Comparison of ENCODE assay signal across 15 cellular contexts in the genomic region with DNA sequence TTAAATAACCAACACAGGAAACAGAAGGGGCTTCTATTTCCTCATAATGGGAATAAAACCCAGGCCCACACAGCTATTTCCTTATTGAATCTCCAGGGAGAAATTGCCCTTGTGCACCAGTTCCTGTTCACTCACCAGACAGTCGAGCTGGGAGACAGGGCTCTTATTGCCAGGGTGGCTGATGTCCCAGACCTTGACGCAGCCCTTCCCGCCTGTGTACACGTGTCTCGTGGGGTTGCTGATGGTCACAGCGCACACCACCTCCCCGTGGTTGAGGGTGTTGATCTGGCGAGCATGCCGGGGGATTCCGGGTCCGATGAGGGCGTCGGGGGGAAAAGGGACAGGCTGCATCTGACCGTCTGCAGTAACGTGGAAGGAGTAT.
DNase-seq lines count a peak whose midpoint lies in the region; ATAC-seq and TF ChIP-seq lines count a peak whose summit lies in the region.
"Had no signal": no experiment of that assay in that cellular context is flagged by ENCODE, and none has a peak within 500 bp of the region (broad histone marks: within the 10 kb centered on the region; RNA-seq: fewer than 3 reads in every experiment).

No MANE protein-coding gene starts in this region.

- intact Hi-C loops in colonic mucosa (cut with DNase I) (loop anchor here (10.0 kb wide), 1 partner anchor 92 kb away; a partner anchor contains a TSS), left colon (cut with DNase I, micrococcal nuclease) (no loop called here)

- peak overlapping the region; percentile 60 to 86 (median 78) for H3K4me2 ChIP-seq in BLaER1 treated with 17β-estradiol and CSF1 and Interleukin-3, amounts not matched to agents 10 nM and 100 nM

- H3K36me3 ChIP-seq in BLaER1 treated with 17β-estradiol and CSF1 and Interleukin-3, amounts not matched to agents 10 nM and 100 nM = peaks cover 0 to 57% (median 28%) of the 10 kb centered on the region in 11 experiments; a peak in 15 of 22 replicates
- H3K36me3 ChIP-seq in colonic mucosa = no peaks in the 10 kb centered on the region
- peaks cover 11% of the 10 kb centered on the region for H3K36me3 ChIP-seq in rectal smooth muscle tissue (ENCODE audit: control insufficient read depth, insufficient read depth, low read length)

- DNase-seq in colonic mucosa = peak; percentile 77
- peak; percentile 74 to 88 for DNase-seq in left colon
- no peak for DNase-seq in effector CD8-positive, alpha-beta T cell (lab: John Stamatoyannopoulos, UW)
- no peak for DNase-seq in activated T-cell treated with anti-CD3 and anti-CD28 coated beads for 4 hours
- DNase-seq in kidney tubule cell (ENCODE audit: low spot score) = no peak
- DNase-seq: activated naive CD8-positive, alpha-beta T cell treated with anti-CD3 and anti-CD28 coated beads for 36 hours; DMS53; H7; NCI-H1092 treated with DMSO at 0.1 percent for 48 hours; NCI-H524; RPMI8226; stimulated activated CD4-positive, alpha-beta T cell treated with anti-CD3 and anti-CD28 coated beads, Interleukin-12 subunit alpha, Interleukin-12 subunit beta, amount 100 ng/mL, for 4 hours had no signal

- peaks cover 0 to 21% (median 0%) of the 10 kb centered on the region in 11 experiments; a peak in 6 of 22 replicates for H3K27me3 ChIP-seq in BLaER1 treated with 17β-estradiol and CSF1 and Interleukin-3, amounts not matched to agents 10 nM and 100 nM
- H3K27me3 ChIP-seq in colonic mucosa = no peaks in the 10 kb centered on the region
- H3K27me3 ChIP-seq in rectal smooth muscle tissue (ENCODE audit: control insufficient read depth, insufficient read depth, low read length) = no peaks in the 10 kb centered on the region

- H3K9me3 ChIP-seq in BLaER1 treated with 17β-estradiol and CSF1 and Interleukin-3, amounts not matched to agents 10 nM and 100 nM (replicated peaks in 1 of 11) = peaks cover 0 to 7% (median 0%) of the 10 kb centered on the region in 11 experiments; a peak in 3 of 22 replicates
- no peaks in the 10 kb centered on the region for H3K9me3 ChIP-seq in colonic mucosa

- peak overlapping the region in 2 of 10 experiments; percentile 13 to 22; a peak in 1 of 20 replicates for H3K4me3 ChIP-seq in BLaER1 treated with 17β-estradiol and CSF1 and Interleukin-3, amounts not matched to agents 10 nM and 100 nM
- no peak overlapping the region for H3K4me3 ChIP-seq in colonic mucosa
- peak overlapping the region; percentile 29 for H3K4me3 ChIP-seq in rectal smooth muscle tissue (ENCODE audit: low read length)

- TF ChIP-seq CTCF in colonic mucosa (IDR thresholded peaks at IDR 0.05) = no peak

- H3K4me1 ChIP-seq in BLaER1 treated with 17β-estradiol and CSF1 and Interleukin-3, amounts not matched to agents 10 nM and 100 nM = peaks cover 30 to 57% (median 54%) of the 10 kb centered on the region in 10 experiments
- H3K4me1 ChIP-seq in colonic mucosa (peaks cover 7% of the 10 kb centered on the region), rectal smooth muscle tissue (ENCODE audit: control insufficient read depth, insufficient read depth, low read length) (peaks cover 8% of the 10 kb centered on the region)

- H4K20me1 ChIP-seq in BLaER1 treated with 17β-estradiol and CSF1 and Interleukin-3, amounts not matched to agents 10 nM and 100 nM = peaks cover 0 to 14% (median 0%) of the 10 kb centered on the region in 11 experiments; a peak in 6 of 22 replicates

- H3K27ac ChIP-seq in BLaER1 treated with 17β-estradiol and CSF1 and Interleukin-3, amounts not matched to agents 10 nM and 100 nM = peak overlapping the region in 9 of 11 experiments; percentile 34 to 81 (median 71); a peak in 15 of 22 replicates
- peak overlapping the region; percentile 76 for H3K27ac ChIP-seq in colonic mucosa
- H3K27ac ChIP-seq in rectal smooth muscle tissue (ENCODE audit: low read depth, low read length) = no peak overlapping the region

- H3K9ac ChIP-seq in BLaER1 treated with 17β-estradiol and CSF1 and Interleukin-3, amounts not matched to agents 10 nM and 100 nM = peak overlapping the region in 7 of 11 experiments; percentile 4 to 66 (median 33); a peak in 7 of 22 replicates
- H3K9ac ChIP-seq in colonic mucosa (ENCODE audit: low read depth in 2 of 2, low read length in 2 of 2) (peak overlapping the region; percentile 25 to 38), rectal smooth muscle tissue (ENCODE audit: low read length) (no peak overlapping the region)

- ATAC-seq in left colon = peak; percentile 80
- no peak for ATAC-seq in GM18907 (IDR thresholded peaks at IDR 0.05; ENCODE audit: unreplicated experiment)

Comparison
In these comparisons a context has a peak if more than half of its experiments do, and no peak if none do; other contexts are left out.
1. DNase-seq: peak in colonic mucosa (single experiment) and left colon (2 of 2); none in effector CD8-positive, alpha-beta T cell (single experiment), activated T-cell treated with anti-CD3 and anti-CD28 coated beads for 4 hours (single experiment) and kidney tubule cell (single experiment).